ENCODE assay signal across 1 cellular context in the genomic region with DNA sequence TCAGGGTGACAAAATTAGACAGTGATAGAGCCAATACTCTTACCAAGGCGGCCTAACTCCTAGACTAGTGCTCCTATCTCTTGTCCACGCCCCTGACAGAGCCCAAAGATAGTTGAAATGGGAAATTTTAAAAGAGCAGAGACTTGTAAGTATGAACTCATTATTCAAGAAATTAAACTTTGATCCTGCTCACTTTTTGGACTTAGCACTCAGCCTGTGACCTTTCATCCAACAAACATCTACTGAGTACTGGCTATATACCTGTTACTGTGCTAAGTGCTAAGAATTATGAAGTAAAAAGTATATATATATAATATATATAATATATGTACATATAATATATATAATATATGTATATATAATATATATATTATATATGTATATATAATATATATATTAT.
TF ChIP-seq lines count a peak whose summit lies in the region.

No MANE protein-coding gene starts in this region.

TF ChIP-seq in WTC11, 78 proteins besides CTCF, POLR2A, EP300 and RAD21 (continued from another document):
- TF ChIP-seq, protein P1, sequence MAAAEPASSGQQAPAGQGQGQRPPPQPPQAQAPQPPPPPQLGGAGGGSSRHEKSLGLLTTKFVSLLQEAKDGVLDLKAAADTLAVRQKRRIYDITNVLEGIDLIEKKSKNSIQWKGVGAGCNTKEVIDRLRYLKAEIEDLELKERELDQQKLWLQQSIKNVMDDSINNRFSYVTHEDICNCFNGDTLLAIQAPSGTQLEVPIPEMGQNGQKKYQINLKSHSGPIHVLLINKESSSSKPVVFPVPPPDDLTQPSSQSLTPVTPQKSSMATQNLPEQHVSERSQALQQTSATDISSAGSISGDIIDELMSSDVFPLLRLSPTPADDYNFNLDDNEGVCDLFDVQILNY (CRISPR knock-in tag; IDR thresholded peaks at IDR 0.05) = no peak
- TF ChIP-seq GTF2I (CRISPR knock-in tag; conservative IDR thresholded peaks at IDR 0.05) (no peak), KAT7 (CRISPR knock-in tag; IDR thresholded peaks at IDR 0.05; ENCODE audit: borderline replicate concordance) (no peak), MYBL2 (CRISPR knock-in tag; IDR thresholded peaks at IDR 0.05) (no peak), ZNF671 (CRISPR knock-in tag; IDR thresholded peaks at IDR 0.05) (no peak)
- TF ChIP-seq, protein P2, sequence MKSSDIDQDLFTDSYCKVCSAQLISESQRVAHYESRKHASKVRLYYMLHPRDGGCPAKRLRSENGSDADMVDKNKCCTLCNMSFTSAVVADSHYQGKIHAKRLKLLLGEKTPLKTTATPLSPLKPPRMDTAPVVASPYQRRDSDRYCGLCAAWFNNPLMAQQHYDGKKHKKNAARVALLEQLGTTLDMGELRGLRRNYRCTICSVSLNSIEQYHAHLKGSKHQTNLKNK (CRISPR knock-in tag; IDR thresholded peaks at IDR 0.05) = no peak
- TF ChIP-seq, protein P3, sequence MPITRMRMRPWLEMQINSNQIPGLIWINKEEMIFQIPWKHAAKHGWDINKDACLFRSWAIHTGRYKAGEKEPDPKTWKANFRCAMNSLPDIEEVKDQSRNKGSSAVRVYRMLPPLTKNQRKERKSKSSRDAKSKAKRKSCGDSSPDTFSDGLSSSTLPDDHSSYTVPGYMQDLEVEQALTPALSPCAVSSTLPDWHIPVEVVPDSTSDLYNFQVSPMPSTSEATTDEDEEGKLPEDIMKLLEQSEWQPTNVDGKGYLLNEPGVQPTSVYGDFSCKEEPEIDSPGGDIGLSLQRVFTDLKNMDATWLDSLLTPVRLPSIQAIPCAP (CRISPR knock-in tag; IDR thresholded peaks at IDR 0.05) = no peak
- TF ChIP-seq, protein P4, sequence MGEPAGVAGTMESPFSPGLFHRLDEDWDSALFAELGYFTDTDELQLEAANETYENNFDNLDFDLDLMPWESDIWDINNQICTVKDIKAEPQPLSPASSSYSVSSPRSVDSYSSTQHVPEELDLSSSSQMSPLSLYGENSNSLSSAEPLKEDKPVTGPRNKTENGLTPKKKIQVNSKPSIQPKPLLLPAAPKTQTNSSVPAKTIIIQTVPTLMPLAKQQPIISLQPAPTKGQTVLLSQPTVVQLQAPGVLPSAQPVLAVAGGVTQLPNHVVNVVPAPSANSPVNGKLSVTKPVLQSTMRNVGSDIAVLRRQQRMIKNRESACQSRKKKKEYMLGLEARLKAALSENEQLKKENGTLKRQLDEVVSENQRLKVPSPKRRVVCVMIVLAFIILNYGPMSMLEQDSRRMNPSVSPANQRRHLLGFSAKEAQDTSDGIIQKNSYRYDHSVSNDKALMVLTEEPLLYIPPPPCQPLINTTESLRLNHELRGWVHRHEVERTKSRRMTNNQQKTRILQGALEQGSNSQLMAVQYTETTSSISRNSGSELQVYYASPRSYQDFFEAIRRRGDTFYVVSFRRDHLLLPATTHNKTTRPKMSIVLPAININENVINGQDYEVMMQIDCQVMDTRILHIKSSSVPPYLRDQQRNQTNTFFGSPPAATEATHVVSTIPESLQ (CRISPR knock-in tag; IDR thresholded peaks at IDR 0.05) = no peak
- TF ChIP-seq, protein P5, sequence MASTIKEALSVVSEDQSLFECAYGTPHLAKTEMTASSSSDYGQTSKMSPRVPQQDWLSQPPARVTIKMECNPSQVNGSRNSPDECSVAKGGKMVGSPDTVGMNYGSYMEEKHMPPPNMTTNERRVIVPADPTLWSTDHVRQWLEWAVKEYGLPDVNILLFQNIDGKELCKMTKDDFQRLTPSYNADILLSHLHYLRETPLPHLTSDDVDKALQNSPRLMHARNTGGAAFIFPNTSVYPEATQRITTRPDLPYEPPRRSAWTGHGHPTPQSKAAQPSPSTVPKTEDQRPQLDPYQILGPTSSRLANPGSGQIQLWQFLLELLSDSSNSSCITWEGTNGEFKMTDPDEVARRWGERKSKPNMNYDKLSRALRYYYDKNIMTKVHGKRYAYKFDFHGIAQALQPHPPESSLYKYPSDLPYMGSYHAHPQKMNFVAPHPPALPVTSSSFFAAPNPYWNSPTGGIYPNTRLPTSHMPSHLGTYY (CRISPR knock-in tag; IDR thresholded peaks at IDR 0.05) = no peak
